Comparison of ENCODE assay signal across 15 cellular contexts in the genomic region with DNA sequence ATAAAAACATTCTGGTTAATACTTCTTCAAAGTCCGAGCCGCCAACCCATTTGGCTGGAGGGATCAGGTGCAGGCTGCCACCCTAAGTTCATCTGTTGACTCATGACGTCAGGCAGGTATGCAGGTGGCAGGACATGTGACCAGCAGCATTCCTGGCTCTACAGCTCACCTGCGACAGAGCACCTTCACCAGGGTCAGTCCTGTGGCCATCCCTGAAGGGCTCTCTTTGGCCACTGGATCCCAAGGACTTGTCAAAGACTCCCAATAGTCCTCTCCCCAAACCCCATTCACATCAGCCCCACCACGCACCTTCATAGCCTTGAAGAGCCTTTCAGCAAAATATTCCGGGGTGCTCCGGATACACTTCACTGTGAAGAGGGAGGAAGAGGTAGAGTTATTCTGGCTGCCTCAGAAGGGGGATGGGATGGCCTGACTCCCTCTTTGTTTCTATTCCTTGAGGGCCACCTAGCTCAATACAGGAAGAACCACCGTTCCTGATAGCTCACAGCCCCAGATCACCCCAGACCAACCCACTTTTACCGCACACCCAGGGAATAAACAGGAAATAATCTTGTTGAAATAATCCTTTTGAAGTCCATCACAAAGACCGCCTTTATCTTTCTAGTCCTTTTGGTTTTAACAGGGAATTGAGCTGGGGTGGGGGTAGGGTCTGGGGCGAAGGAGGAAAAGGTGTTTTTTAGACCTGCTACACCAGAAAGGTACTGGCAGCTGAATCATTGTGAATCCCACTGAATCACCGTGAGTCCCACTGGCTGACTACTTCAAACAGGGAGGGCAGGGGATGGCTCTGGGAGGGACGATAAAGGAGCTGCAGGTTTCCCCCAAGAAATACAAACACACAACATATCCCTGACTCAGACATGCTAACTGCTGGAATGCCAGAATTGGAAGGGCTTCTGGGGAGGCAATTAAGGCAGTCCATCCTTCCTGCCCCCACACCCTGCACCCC. TPM values are rescaled to one million over a fixed set of nuclear protein-coding genes. Genes with fewer than 3 reads are reported as not detected.
DNase-seq lines count a peak whose midpoint lies in the region; ATAC-seq and TF ChIP-seq lines count a peak whose summit lies in the region.
"Had no signal": no experiment of that assay in that cellular context is flagged by ENCODE, and none has a peak within 500 bp of the region (broad histone marks: within the 10 kb centered on the region; RNA-seq: fewer than 3 reads in every experiment).

No MANE protein-coding gene starts in this region.

- POLR2A ChIA-PET in T-cell (lab: Charles Lee) (interaction anchor here in 1 of 2 donors (1.2 kb wide), 1 partner anchor 11 kb away, joined by 4 read pairs; no protein-coding TSS in a partner anchor), GM10248 (lab: Yijun Ruan, JAX) (interaction anchor here (1.4 kb wide), 1 partner anchor 10 kb away, joined by 3 read pairs; no protein-coding TSS in a partner anchor)

- peaks cover 7 to 31% of the 10 kb centered on the region in 2 donors for H3K36me3 Mint-ChIP-seq in activated T-cell treated with anti-CD3 and anti-CD28 coated beads, Interleukin-2, amount 50 U/mL, for 72 hours (ENCODE audit: insufficient read depth in 2 of 2)
- peaks cover 73% of the 10 kb centered on the region for H3K36me3 Mint-ChIP-seq in T-cell
- peaks cover 88% of the 10 kb centered on the region for H3K36me3 Mint-ChIP-seq in stimulated activated naive CD8-positive, alpha-beta T cell treated with anti-CD3 and anti-CD28 coated beads, Interleukin-15, Interleukin-2, amounts not matched to agents 100 ng/mL and 50 ng/mL, for 24 hours (ENCODE audit: low read depth)

- DNase-seq in activated T-cell treated with anti-CD3 and anti-CD28 coated beads, Interleukin-2, amount 50 U/mL, for 72 hours: no peak
- no peak for DNase-seq in activated T-cell treated with anti-CD3 and anti-CD28 coated beads, Interleukin-2, amount 50 U/mL, for 1 hour
- DNase-seq in T-cell (no peak), islet precursor cell (peak; percentile 61), MG63 (no peak), GM10248 (ENCODE audit: extremely low spot score) (no peak)
- DNase-seq: cortex of kidney; GF-D8; left ventricle myocardium inferior; NCI-H146; stimulated activated CD4-positive, alpha-beta T cell treated with anti-CD3 and anti-CD28 coated beads, Interleukin-4, amount 100 ng/mL, for 24 hours had no signal

- peak in 1 of 2 donors; percentile 49 for ATAC-seq in activated T-cell treated with anti-CD3 and anti-CD28 coated beads, Interleukin-2, amount 50 U/mL, for 72 hours (replicated peaks in 1 of 2)
- peak in 3 of 4 experiments; percentile 35 to 57 (median 54) for ATAC-seq in T-cell (replicated peaks in 1 of 4)
- no peak for ATAC-seq in SK-N-SH treated with all-trans-retinoic acid at 6 μM for 48 hours

- H3K4me1 Mint-ChIP-seq in activated T-cell treated with anti-CD3 and anti-CD28 coated beads, Interleukin-2, amount 50 U/mL, for 72 hours (ENCODE audit: low read depth): peaks cover 65% of the 10 kb centered on the region
- peaks cover 59 to 80% (median 80%) of the 10 kb centered on the region in 3 donors for H3K4me1 Mint-ChIP-seq in T-cell
- peaks cover 80% of the 10 kb centered on the region for H3K4me1 Mint-ChIP-seq in stimulated activated naive CD8-positive, alpha-beta T cell treated with anti-CD3 and anti-CD28 coated beads, Interleukin-15, Interleukin-2, amounts not matched to agents 100 ng/mL and 50 ng/mL, for 24 hours (ENCODE audit: low read depth)

- no peaks in the 10 kb centered on the region for H3K9me3 Mint-ChIP-seq in activated T-cell treated with anti-CD3 and anti-CD28 coated beads, Interleukin-2, amount 50 U/mL, for 72 hours
- H3K9me3 Mint-ChIP-seq in T-cell: no peaks in the 10 kb centered on the region
- no peaks in the 10 kb centered on the region for H3K9me3 Mint-ChIP-seq in stimulated activated naive CD8-positive, alpha-beta T cell treated with anti-CD3 and anti-CD28 coated beads, Interleukin-15, Interleukin-2, amounts not matched to agents 100 ng/mL and 50 ng/mL, for 24 hours

- peak overlapping the region; percentile 92 for H3K27ac Mint-ChIP-seq in activated T-cell treated with anti-CD3 and anti-CD28 coated beads, Interleukin-2, amount 50 U/mL, for 72 hours
- peak overlapping the region; percentile 97 for H3K27ac Mint-ChIP-seq in T-cell
- peak overlapping the region; percentile 64 for H3K27ac Mint-ChIP-seq in stimulated activated naive CD8-positive, alpha-beta T cell treated with anti-CD3 and anti-CD28 coated beads, Interleukin-15, Interleukin-2, amounts not matched to agents 100 ng/mL and 50 ng/mL, for 24 hours

- no peaks in the 10 kb centered on the region for H3K27me3 ChIP-seq in MG63
- H3K27me3 ChIP-seq: suprapubic skin had no signal

- no peaks in the 10 kb centered on the region for H3K9me3 ChIP-seq in MG63
- H3K9me3 ChIP-seq: left ventricle myocardium inferior, prostate gland, suprapubic skin had no signal

- peak overlapping the region in 1 of 2 donors; percentile 9 for H3K4me3 Mint-ChIP-seq in activated T-cell treated with anti-CD3 and anti-CD28 coated beads, Interleukin-2, amount 50 U/mL, for 72 hours
- H3K4me3 Mint-ChIP-seq in T-cell: peak overlapping the region in 1 of 3 donors; percentile 57
- no peak overlapping the region for H3K4me3 Mint-ChIP-seq in stimulated activated naive CD8-positive, alpha-beta T cell treated with anti-CD3 and anti-CD28 coated beads, Interleukin-15, Interleukin-2, amounts not matched to agents 100 ng/mL and 50 ng/mL, for 24 hours

- H3K27me3 Mint-ChIP-seq in activated T-cell treated with anti-CD3 and anti-CD28 coated beads, Interleukin-2, amount 50 U/mL, for 72 hours (ENCODE audit: low read depth): no peaks in the 10 kb centered on the region
- H3K27me3 Mint-ChIP-seq in T-cell: no peaks in the 10 kb centered on the region
- H3K27me3 Mint-ChIP-seq in stimulated activated naive CD8-positive, alpha-beta T cell treated with anti-CD3 and anti-CD28 coated beads, Interleukin-15, Interleukin-2, amounts not matched to agents 100 ng/mL and 50 ng/mL, for 24 hours: no peaks in the 10 kb centered on the region

- CTCF ChIA-PET in T-cell (lab: Charles Lee): interaction anchor here (0.5 to 8.1 kb wide), 10 partner anchors 10 to 108 kb away, joined by 3 to 137 read pairs (median 4); no protein-coding TSS in a partner anchor
- CTCF ChIA-PET in GM10248 (lab: Yijun Ruan, JAX): interaction anchor here (0.5 to 13.3 kb wide), 12 partner anchors 9 to 326 kb away, joined by 3 to 304 read pairs (median 5); no protein-coding TSS in a partner anchor

- TF ChIP-seq CTCF in GM10248 (IDR thresholded peaks at IDR 0.05; ENCODE audit: control extremely low read depth, extremely low read depth, low read depth, missing control alignments): no peak

- no peak overlapping the region for H3K4me3 ChIP-seq in MG63
- H3K4me3 ChIP-seq: left ventricle myocardium inferior, prostate gland, suprapubic skin had no signal

- peaks cover 95% of the 10 kb centered on the region for H3K36me3 ChIP-seq in MG63

TF ChIP-seq in SK-N-SH treated with all-trans-retinoic acid at 6 μM for 48 hours, 23 proteins besides CTCF, POLR2A, EP300 and RAD21 (continues in another document):
- TF ChIP-seq ESRRG (CRISPR knock-in tag; IDR thresholded peaks at IDR 0.05): no peak
- TF ChIP-seq POU6F1 (CRISPR knock-in tag; IDR thresholded peaks at IDR 0.05; ENCODE audit: borderline replicate concordance, low read depth): no peak
- TF ChIP-seq, protein P1, sequence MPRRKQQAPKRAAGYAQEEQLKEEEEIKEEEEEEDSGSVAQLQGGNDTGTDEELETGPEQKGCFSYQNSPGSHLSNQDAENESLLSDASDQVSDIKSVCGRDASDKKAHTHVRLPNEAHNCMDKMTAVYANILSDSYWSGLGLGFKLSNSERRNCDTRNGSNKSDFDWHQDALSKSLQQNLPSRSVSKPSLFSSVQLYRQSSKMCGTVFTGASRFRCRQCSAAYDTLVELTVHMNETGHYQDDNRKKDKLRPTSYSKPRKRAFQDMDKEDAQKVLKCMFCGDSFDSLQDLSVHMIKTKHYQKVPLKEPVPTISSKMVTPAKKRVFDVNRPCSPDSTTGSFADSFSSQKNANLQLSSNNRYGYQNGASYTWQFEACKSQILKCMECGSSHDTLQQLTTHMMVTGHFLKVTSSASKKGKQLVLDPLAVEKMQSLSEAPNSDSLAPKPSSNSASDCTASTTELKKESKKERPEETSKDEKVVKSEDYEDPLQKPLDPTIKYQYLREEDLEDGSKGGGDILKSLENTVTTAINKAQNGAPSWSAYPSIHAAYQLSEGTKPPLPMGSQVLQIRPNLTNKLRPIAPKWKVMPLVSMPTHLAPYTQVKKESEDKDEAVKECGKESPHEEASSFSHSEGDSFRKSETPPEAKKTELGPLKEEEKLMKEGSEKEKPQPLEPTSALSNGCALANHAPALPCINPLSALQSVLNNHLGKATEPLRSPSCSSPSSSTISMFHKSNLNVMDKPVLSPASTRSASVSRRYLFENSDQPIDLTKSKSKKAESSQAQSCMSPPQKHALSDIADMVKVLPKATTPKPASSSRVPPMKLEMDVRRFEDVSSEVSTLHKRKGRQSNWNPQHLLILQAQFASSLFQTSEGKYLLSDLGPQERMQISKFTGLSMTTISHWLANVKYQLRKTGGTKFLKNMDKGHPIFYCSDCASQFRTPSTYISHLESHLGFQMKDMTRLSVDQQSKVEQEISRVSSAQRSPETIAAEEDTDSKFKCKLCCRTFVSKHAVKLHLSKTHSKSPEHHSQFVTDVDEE (CRISPR knock-in tag; IDR thresholded peaks at IDR 0.05): no peak
- no peak for TF ChIP-seq ZNF8 (CRISPR knock-in tag; IDR thresholded peaks at IDR 0.05)
- no peak for TF ChIP-seq ZNF70 (CRISPR knock-in tag; IDR thresholded peaks at IDR 0.05)
- TF ChIP-seq TOX (CRISPR knock-in tag; IDR thresholded peaks at IDR 0.05; ENCODE audit: borderline replicate concordance): no peak

RNA-seq across cellular contexts. Expression of gene ANXA6, which starts 26.4 kb away (rescaled TPM):
- 100 to 1,000 TPM; 127 to 171 TPM for total RNA-seq in activated T-cell treated with anti-CD3 and anti-CD28 coated beads, Interleukin-2, amount 50 U/mL, for 72 hours
- total RNA-seq in T-cell: 100 to 1,000 TPM; 266 to 395 (median 345) TPM
- total RNA-seq in MG63 (2014; rRNA removed; shearing (Covaris generic); ENCODE audit: low replicate concordance): 222 and 331 TPM in 2 replicates

RNA-seq across cellular contexts. Expression of gene TNIP1, which starts 50.4 kb away (rescaled TPM):
- total RNA-seq in activated T-cell treated with anti-CD3 and anti-CD28 coated beads, Interleukin-2, amount 50 U/mL, for 72 hours: 100 to 1,000 TPM; 358 to 420 TPM
- total RNA-seq in T-cell: 100 to 1,000 TPM; 118 to 211 (median 170) TPM
- 74.2 and 76.6 TPM in 2 replicates for total RNA-seq in MG63 (2014; rRNA removed; shearing (Covaris generic); ENCODE audit: low replicate concordance)
